ENCODE assay signal across 14 cellular contexts in the genomic region with DNA sequence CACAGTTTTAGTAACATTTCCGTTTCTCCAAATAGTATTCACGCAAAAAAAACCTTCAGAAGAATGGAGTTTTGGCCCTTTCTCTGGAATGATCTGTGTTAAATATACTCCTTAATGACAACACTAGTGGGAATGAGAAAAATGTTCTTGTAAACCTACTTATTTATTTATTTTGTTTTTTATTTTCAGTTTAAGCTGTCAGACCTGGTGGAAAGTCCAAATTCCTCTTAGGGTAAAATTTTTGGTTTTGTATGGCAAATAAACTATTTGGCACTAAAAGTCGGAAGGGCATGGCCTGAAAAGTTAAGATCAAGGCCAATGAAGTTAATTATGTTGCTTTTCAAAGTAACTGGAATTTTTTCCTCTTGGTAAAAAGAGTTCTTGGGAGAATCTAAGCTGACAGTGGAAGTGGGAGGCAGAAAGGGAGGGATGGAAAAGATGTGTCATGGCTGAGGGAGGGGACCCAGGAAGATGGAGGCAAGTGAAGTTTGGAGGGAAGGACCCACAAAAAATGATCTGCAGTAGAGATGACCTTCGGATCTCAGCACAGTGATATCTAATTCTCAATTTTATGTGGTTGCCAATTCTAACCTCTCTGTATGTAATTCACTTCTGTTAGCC. TPM values are rescaled to one million over a fixed set of nuclear protein-coding genes. Genes with fewer than 3 reads are reported as not detected.
DNase-seq lines count a peak whose midpoint lies in the region; ATAC-seq and TF ChIP-seq lines count a peak whose summit lies in the region.
"Had no signal": no experiment of that assay in that cellular context is flagged by ENCODE, and none has a peak within 500 bp of the region (broad histone marks: within the 10 kb centered on the region; RNA-seq: fewer than 3 reads in every experiment).

No MANE protein-coding gene starts in this region.

- H3K27ac ChIP-seq in coronary artery (peak overlapping the region; percentile 8 to 90), substantia nigra (ENCODE audit: low read depth, low read length, poor library complexity, severe bottlenecking) (no peak overlapping the region)
- H3K27ac ChIP-seq: A549; BLaER1 treated with 17β-estradiol and CSF1 and Interleukin-3, amounts not matched to agents 10 nM and 100 nM had no signal

- intact Hi-C loops in sciatic nerve (cut with DNase I), result no loop called here

- no peak overlapping the region for H3K4me3 ChIP-seq in coronary artery
- H3K4me3 ChIP-seq: A549; BLaER1 treated with 17β-estradiol and CSF1 and Interleukin-3, amounts not matched to agents 10 nM and 100 nM had no signal

- peak; percentile 36 for ATAC-seq in sciatic nerve
- ATAC-seq in GM18907 (IDR thresholded peaks at IDR 0.05; ENCODE audit: unreplicated experiment), result no peak
- ATAC-seq: A549, HepG2 had no signal

- TF ChIP-seq CTCF in coronary artery (IDR thresholded peaks at IDR 0.05), result no peak

- peak; percentile 25 for DNase-seq in M059J (ENCODE audit: low read depth)
- DNase-seq in coronary artery (ENCODE audit: low spot score), result no peak
- DNase-seq in sciatic nerve (ENCODE audit: low spot score), result no peak
- no peak for DNase-seq in substantia nigra (lab: John Stamatoyannopoulos, UW)
- no peak for DNase-seq in NCI-H2171 treated with DMSO at 0.1 percent for 48 hours (lab: John Stamatoyannopoulos, UW)
- no peak for DNase-seq in NCI-H345 treated with DMSO at 0.1 percent for 48 hours (lab: John Stamatoyannopoulos, UW; ENCODE audit: unreplicated experiment)
- DNase-seq: CD4-positive, CD25-positive, alpha-beta regulatory T cell; DMS53; HCEC 1CT; HFFc6 had no signal

RNA-seq across cellular contexts. Expression of a gene that starts 33.5 kb away (rescaled TPM):
- total RNA-seq in M059J (2014; rRNA removed; shearing (Covaris generic)), result 33.9 and 54.9 TPM in 2 replicates
- 91.5 TPM for total RNA-seq in sciatic nerve

RNA-seq across cellular contexts. Expression of a gene that starts 35.2 kb away (rescaled TPM):
- total RNA-seq in M059J (2014; rRNA removed; shearing (Covaris generic)), result 0.02 TPM in 1 of 2 replicates, not detected in the other
- 2.9 TPM for total RNA-seq in sciatic nerve
- total RNA-seq: CD4-positive, CD25-positive, alpha-beta regulatory T cell; HepG2; HFFc6 had no signal
